Comparison of ENCODE assay signal across 10 cellular contexts in the genomic region with DNA sequence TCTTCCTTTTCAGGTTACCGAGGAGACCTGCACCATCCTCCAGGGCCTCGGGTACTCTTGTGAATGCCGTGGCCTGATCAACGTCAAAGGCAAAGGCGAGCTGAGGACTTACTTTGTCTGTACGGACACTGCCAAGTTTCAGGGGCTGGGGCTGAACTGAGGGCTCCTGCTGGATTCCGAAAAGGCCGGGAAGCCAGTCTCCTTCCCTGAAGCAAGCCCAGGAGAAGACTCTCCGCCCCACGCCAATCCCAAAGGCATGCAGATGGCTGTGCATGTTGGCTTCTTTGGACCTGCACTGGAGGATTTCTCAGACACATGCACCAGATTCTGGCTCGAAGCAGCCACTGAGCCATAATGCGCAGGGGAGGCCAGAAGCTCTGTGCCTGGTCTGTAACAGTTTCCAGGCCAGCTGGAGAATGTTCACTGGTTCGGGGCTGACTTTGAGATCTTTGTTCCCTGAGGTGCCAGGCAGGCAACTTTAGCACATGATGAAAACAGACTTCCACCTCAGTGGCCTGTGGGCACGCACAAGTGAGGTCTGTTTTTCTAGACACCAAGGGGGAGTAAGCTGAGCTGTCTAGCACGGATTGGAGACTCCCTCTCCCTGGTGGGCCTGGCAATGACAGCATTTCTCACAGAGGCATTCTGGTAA. TPM values are rescaled to one million over a fixed set of nuclear protein-coding genes. Genes with fewer than 3 reads are reported as not detected.
DNase-seq lines count a peak whose midpoint lies in the region; ATAC-seq and TF ChIP-seq lines count a peak whose summit lies in the region.
"Had no signal": no experiment of that assay in that cellular context is flagged by ENCODE, and none has a peak within 500 bp of the region (broad histone marks: within the 10 kb centered on the region; RNA-seq: fewer than 3 reads in every experiment).

No MANE protein-coding gene starts in this region.

- H3K27ac ChIP-seq in CD4-positive, alpha-beta memory T cell (ENCODE audit: low read depth, low read length): no peak overlapping the region
- H3K27ac ChIP-seq in SK-N-SH (ENCODE audit: low read depth in 2 of 2, low read length in 1 of 2) (peak overlapping the region in 1 of 2 experiments; percentile 93; a peak in 2 of 4 replicates), coronary artery (peak overlapping the region in 1 of 2 donors; percentile 34)

- H3K9me3 ChIP-seq in CD4-positive, alpha-beta memory T cell (ENCODE audit: control insufficient read depth in 1 of 2, low read length in 2 of 2): no peaks in the 10 kb centered on the region
- H3K9me3 ChIP-seq in SK-N-SH: no peaks in the 10 kb centered on the region
- H3K9me3 ChIP-seq: heart left ventricle had no signal

- no peaks in the 10 kb centered on the region for H3K27me3 Mint-ChIP-seq in CD4-positive, alpha-beta memory T cell
- no peaks in the 10 kb centered on the region for H3K27me3 Mint-ChIP-seq in osteocyte (ENCODE audit: unreplicated experiment)

- H3K36me3 ChIP-seq in CD4-positive, alpha-beta memory T cell (ENCODE audit: insufficient read depth, low read length): peaks cover 83% of the 10 kb centered on the region
- peaks cover 56 to 81% of the 10 kb centered on the region in 2 experiments for H3K36me3 ChIP-seq in SK-N-SH (replicated peaks in 1 of 2; ENCODE audit: control insufficient read depth in 1 of 2, insufficient read depth in 2 of 2, low read length in 1 of 2)

- peaks cover 2% of the 10 kb centered on the region for H3F3A ChIP-seq in SK-N-SH (replicated peaks; ENCODE audit: insufficient read depth)

- H3K27ac Mint-ChIP-seq in CD4-positive, alpha-beta memory T cell: peak overlapping the region in 4 of 7 donors; percentile 22 to 83 (median 56)
- peak overlapping the region; percentile 67 for H3K27ac Mint-ChIP-seq in osteocyte (ENCODE audit: unreplicated experiment)

- WGBS in SK-N-SH (ENCODE audit: low lambda C conversion rate): 81% methylated on average over 13 of the region's 15 CpGs

- H3K79me2 ChIP-seq in SK-N-SH (ENCODE audit: insufficient read depth): no peaks in the 10 kb centered on the region

- peaks cover 27% of the 10 kb centered on the region for H3K4me1 ChIP-seq in CD4-positive, alpha-beta memory T cell (ENCODE audit: insufficient read depth, low read length)
- peaks cover 0 to 35% of the 10 kb centered on the region in 2 experiments; a peak in 2 of 4 replicates for H3K4me1 ChIP-seq in SK-N-SH (ENCODE audit: control insufficient read depth in 1 of 2, insufficient read depth in 2 of 2, low read depth in 1 of 2, low read length in 1 of 2)

- no peak for TF ChIP-seq POLR2A in GM18505 (IDR thresholded peaks at IDR 0.05; ENCODE audit: borderline replicate concordance, extremely low read depth, insufficient read depth, insufficient read length)

- intact Hi-C loops in CD4-positive, alpha-beta memory T cell (cut with micrococcal nuclease): no loop called here

- no peaks in the 10 kb centered on the region for H4K20me1 ChIP-seq in SK-N-SH (ENCODE audit: insufficient read depth)

- H3K4me1 Mint-ChIP-seq in CD4-positive, alpha-beta memory T cell: peaks cover 16 to 50% (median 32%) of the 10 kb centered on the region in 4 donors
- peaks cover 22% of the 10 kb centered on the region for H3K4me1 Mint-ChIP-seq in osteocyte (ENCODE audit: unreplicated experiment)

- CTCF ChIA-PET in CD4-positive, alpha-beta memory T cell (lab: Charles Lee; ENCODE audit: partially characterized antibody): interaction anchor here (0.6 to 3.2 kb wide), 11 partner anchors 12 to 350 kb away, joined by 3 to 27 read pairs (median 4); a partner anchor contains a TSS
- CTCF ChIA-PET in SK-N-SH (lab: Yijun Ruan, JAX): interaction anchor here (1.1 to 3.0 kb wide), 11 partner anchors 8 to 291 kb away, joined by 3 to 14 read pairs (median 6); no protein-coding TSS in a partner anchor

- H3K9me3 Mint-ChIP-seq in CD4-positive, alpha-beta memory T cell: no peaks in the 10 kb centered on the region
- H3K9me3 Mint-ChIP-seq in osteocyte (ENCODE audit: unreplicated experiment): no peaks in the 10 kb centered on the region

- no peak overlapping the region for H3K4me3 Mint-ChIP-seq in CD4-positive, alpha-beta memory T cell
- no peak overlapping the region for H3K4me3 Mint-ChIP-seq in osteocyte (ENCODE audit: unreplicated experiment)

- peak; percentile 50 for TF ChIP-seq RAD21 in SK-N-SH (IDR thresholded peaks at IDR 0.05; ENCODE audit: low read length)

- TF ChIP-seq CTCF in SK-N-SH (IDR thresholded peaks at IDR 0.05): no peak
- no peak for TF ChIP-seq CTCF in coronary artery (IDR thresholded peaks at IDR 0.05)
- no peak for TF ChIP-seq CTCF in osteocyte (IDR thresholded peaks at IDR 0.05)

- no peak overlapping the region for H3K4me2 ChIP-seq in SK-N-SH

- peaks cover 49 to 83% of the 10 kb centered on the region in 2 donors for H3K36me3 Mint-ChIP-seq in CD4-positive, alpha-beta memory T cell
- H3K36me3 Mint-ChIP-seq in osteocyte (ENCODE audit: unreplicated experiment): peaks cover 38% of the 10 kb centered on the region

- peak in 1 of 2 experiments; percentile 60; a peak in 2 of 4 replicates for TF ChIP-seq EP300 in SK-N-SH (IDR thresholded peaks at IDR 0.05; ENCODE audit: borderline replicate concordance in 1 of 2, low read depth in 1 of 2, low read length in 1 of 2)

- no peaks in the 10 kb centered on the region for H3K27me3 ChIP-seq in CD4-positive, alpha-beta memory T cell (ENCODE audit: insufficient read depth, low read length)
- H3K27me3 ChIP-seq in SK-N-SH (ENCODE audit: insufficient read depth): no peaks in the 10 kb centered on the region
- H3K27me3 ChIP-seq: heart left ventricle had no signal

- no peak overlapping the region for H2AFZ ChIP-seq in SK-N-SH (ENCODE audit: low read depth)

- POLR2A ChIA-PET in CD4-positive, alpha-beta memory T cell (lab: Charles Lee; ENCODE audit: partially characterized antibody): interaction anchor here (1.2 to 9.6 kb wide), 7 partner anchors 10 to 49 kb away, joined by 5 to 72 read pairs (median 19); a partner anchor contains a TSS
- POLR2A ChIA-PET in SK-N-SH (lab: Yijun Ruan, JAX): interaction anchor here (0.8 to 1.5 kb wide), 5 partner anchors 9 to 69 kb away, joined by 3 read pairs; no protein-coding TSS in a partner anchor

- no peaks in the 10 kb centered on the region for H3K9me2 ChIP-seq in SK-N-SH

- no peak overlapping the region for H3K9ac ChIP-seq in SK-N-SH

- no peak for ATAC-seq in GM18505 (IDR thresholded peaks at IDR 0.05; ENCODE audit: unreplicated experiment)
- ATAC-seq: heart left ventricle had no signal

- H3K4me3 ChIP-seq in CD4-positive, alpha-beta memory T cell (ENCODE audit: low read length in 2 of 2): no peak overlapping the region
- H3K4me3 ChIP-seq in SK-N-SH (ENCODE audit: low read depth in 2 of 2, low read length in 1 of 2): no peak overlapping the region
- no peak overlapping the region for H3K4me3 ChIP-seq in coronary artery
- H3K4me3 ChIP-seq: heart left ventricle had no signal

- DNase-seq in CD4-positive, alpha-beta memory T cell: no peak
- DNase-seq in SK-N-SH (peak; percentile 80), coronary artery (ENCODE audit: low spot score) (peak; percentile 70), osteocyte (ENCODE audit: extremely low spot score, unreplicated experiment) (no peak), AG08395 (ENCODE audit: low spot score) (no peak), COLO668 (lab: John Stamatoyannopoulos, UW; ENCODE audit: unreplicated experiment) (no peak), NCI-H526 (lab: John Stamatoyannopoulos, UW) (no peak)
- DNase-seq: NCI-H187 had no signal

TF ChIP-seq in SK-N-SH, 30 proteins besides CTCF, POLR2A, EP300 and RAD21 (continues in another document):
- TF ChIP-seq GATA2 (CRISPR knock-in tag; IDR thresholded peaks at IDR 0.05): 0 out of 2 replicates have a peak, but pooled peaks have one; percentile 27
- no peak for TF ChIP-seq MEF2A (IDR thresholded peaks at IDR 0.05; ENCODE audit: borderline replicate concordance, low read depth)
- peak; percentile 30 for TF ChIP-seq CHD2 (IDR thresholded peaks at IDR 0.05; ENCODE audit: low read length, partially characterized antibody)
- 0 out of 2 replicates have a peak, but pooled peaks have one; percentile 59 for TF ChIP-seq FOXJ3 (CRISPR knock-in tag; IDR thresholded peaks at IDR 0.05)
- no peak for TF ChIP-seq SIN3A (IDR thresholded peaks at IDR 0.05; ENCODE audit: borderline replicate concordance, low read depth, low read length)
- peak; percentile 43; the same call in 1 of the 2 replicates for TF ChIP-seq MXI1 (IDR thresholded peaks at IDR 0.05; ENCODE audit: low read depth, low read length)
- TF ChIP-seq RCOR1 (IDR thresholded peaks at IDR 0.05; ENCODE audit: low read length): peak; percentile 88; the same call in 1 of the 2 replicates
- no peak for TF ChIP-seq YY1 (IDR thresholded peaks at IDR 0.05; ENCODE audit: low read depth)
- TF ChIP-seq, protein P1, sequence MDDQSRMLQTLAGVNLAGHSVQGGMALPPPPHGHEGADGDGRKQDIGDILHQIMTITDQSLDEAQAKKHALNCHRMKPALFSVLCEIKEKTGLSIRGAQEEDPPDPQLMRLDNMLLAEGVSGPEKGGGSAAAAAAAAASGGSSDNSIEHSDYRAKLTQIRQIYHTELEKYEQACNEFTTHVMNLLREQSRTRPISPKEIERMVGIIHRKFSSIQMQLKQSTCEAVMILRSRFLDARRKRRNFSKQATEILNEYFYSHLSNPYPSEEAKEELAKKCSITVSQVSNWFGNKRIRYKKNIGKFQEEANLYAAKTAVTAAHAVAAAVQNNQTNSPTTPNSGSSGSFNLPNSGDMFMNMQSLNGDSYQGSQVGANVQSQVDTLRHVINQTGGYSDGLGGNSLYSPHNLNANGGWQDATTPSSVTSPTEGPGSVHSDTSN (IDR thresholded peaks at IDR 0.05): no peak

RNA-seq across cellular contexts. Expression of a gene that starts 49.1 kb away (rescaled TPM):
- total RNA-seq in CD4-positive, alpha-beta memory T cell: 100 to 1,000 TPM; 230 to 235 TPM
- polyA plus RNA-seq in CD4-positive, alpha-beta memory T cell: 10 to 100 TPM; 34.8 to 69.7 TPM
- 13.8 and 14.3 TPM in 2 replicates for polyA plus RNA-seq in SK-N-SH (2012; rRNA removed)
- polyA plus RNA-seq in SK-N-SH (2012; cell fraction: cytosol; rRNA removed): 6.6 and 11.7 TPM in 2 replicates
- 24.3 and 32.0 TPM in 2 replicates for polyA plus RNA-seq in SK-N-SH (2012; cell fraction: nucleus; rRNA removed)
- 4.6 TPM in 2 replicates for total RNA-seq in osteocyte

RNA-seq across cellular contexts. Expression of a gene that starts 53.3 kb away (rescaled TPM):
- total RNA-seq in CD4-positive, alpha-beta memory T cell: 10 to 100 TPM; 86.6 to 97.7 TPM
- 10 to 100 TPM; 18.1 to 67.3 TPM for polyA plus RNA-seq in CD4-positive, alpha-beta memory T cell
- polyA plus RNA-seq in SK-N-SH (2012; rRNA removed): 31.6 and 32.9 TPM in 2 replicates
- 44.3 and 56.8 TPM in 2 replicates for polyA plus RNA-seq in SK-N-SH (2012; cell fraction: cytosol; rRNA removed)
- 25.3 and 33.7 TPM in 2 replicates for polyA plus RNA-seq in SK-N-SH (2012; cell fraction: nucleus; rRNA removed)
- total RNA-seq in osteocyte: 58.4 and 72.3 TPM in 2 replicates

Comparison
In these comparisons a context has a peak if more than half of its experiments do, and no peak if none do; other contexts are left out.
1. DNase-seq: peak in SK-N-SH (single experiment) and coronary artery (single experiment); none in CD4-positive, alpha-beta memory T cell (0 of 5), osteocyte (single experiment), AG08395 (single experiment), COLO668 (single experiment) and NCI-H526 (0 of 2).
2. RNA of a gene that starts 49.1 kb away (total RNA-seq): 230 to 235 TPM in CD4-positive, alpha-beta memory T cell; 4.6 TPM in osteocyte; every median in the first group is over 10 times any median in the second.